ENCODE assay signal across 1 cellular context in the genomic region with DNA sequence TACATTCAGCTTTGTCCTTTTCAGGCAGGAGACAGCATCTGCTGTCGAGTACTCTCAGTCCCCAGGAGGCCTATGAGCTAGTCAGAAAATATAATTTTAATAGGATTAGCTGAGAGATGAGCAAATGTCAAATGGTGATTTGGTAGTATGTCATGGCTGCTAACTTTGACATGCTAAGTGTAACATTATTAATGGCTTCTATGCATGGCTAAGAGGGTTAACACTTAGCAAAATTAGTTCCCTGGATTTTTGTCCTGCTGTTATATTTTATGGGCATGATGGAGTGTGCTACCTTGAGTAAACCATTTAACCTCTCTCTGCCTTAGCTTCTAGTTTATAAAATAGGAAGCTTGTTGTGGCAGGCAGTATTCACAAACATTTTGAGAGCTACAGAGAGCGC.
TF ChIP-seq lines count a peak whose summit lies in the region.

No MANE protein-coding gene starts in this region.

TF ChIP-seq in GM23338, 12 proteins besides CTCF, POLR2A, EP300 and RAD21:
- no peak for TF ChIP-seq ZNF331 (CRISPR knock-in tag; IDR thresholded peaks at IDR 0.05; ENCODE audit: low read depth)
- no peak for TF ChIP-seq CREB1 (CRISPR knock-in tag; IDR thresholded peaks at IDR 0.05; ENCODE audit: low read depth)
- TF ChIP-seq POLR2AphosphoS5 (IDR thresholded peaks at IDR 0.05; ENCODE audit: low read depth) = no peak
- no peak for TF ChIP-seq ZNF114 (CRISPR knock-in tag; IDR thresholded peaks at IDR 0.05)
- TF ChIP-seq NANOG (IDR thresholded peaks at IDR 0.05; ENCODE audit: borderline replicate concordance) = no peak
- TF ChIP-seq EZH2phosphoT487 (IDR thresholded peaks at IDR 0.05; ENCODE audit: unreplicated experiment) = no peak
- TF ChIP-seq EZH2 (IDR thresholded peaks at IDR 0.05; ENCODE audit: low read depth, unreplicated experiment) = no peak
- TF ChIP-seq, protein P1, sequence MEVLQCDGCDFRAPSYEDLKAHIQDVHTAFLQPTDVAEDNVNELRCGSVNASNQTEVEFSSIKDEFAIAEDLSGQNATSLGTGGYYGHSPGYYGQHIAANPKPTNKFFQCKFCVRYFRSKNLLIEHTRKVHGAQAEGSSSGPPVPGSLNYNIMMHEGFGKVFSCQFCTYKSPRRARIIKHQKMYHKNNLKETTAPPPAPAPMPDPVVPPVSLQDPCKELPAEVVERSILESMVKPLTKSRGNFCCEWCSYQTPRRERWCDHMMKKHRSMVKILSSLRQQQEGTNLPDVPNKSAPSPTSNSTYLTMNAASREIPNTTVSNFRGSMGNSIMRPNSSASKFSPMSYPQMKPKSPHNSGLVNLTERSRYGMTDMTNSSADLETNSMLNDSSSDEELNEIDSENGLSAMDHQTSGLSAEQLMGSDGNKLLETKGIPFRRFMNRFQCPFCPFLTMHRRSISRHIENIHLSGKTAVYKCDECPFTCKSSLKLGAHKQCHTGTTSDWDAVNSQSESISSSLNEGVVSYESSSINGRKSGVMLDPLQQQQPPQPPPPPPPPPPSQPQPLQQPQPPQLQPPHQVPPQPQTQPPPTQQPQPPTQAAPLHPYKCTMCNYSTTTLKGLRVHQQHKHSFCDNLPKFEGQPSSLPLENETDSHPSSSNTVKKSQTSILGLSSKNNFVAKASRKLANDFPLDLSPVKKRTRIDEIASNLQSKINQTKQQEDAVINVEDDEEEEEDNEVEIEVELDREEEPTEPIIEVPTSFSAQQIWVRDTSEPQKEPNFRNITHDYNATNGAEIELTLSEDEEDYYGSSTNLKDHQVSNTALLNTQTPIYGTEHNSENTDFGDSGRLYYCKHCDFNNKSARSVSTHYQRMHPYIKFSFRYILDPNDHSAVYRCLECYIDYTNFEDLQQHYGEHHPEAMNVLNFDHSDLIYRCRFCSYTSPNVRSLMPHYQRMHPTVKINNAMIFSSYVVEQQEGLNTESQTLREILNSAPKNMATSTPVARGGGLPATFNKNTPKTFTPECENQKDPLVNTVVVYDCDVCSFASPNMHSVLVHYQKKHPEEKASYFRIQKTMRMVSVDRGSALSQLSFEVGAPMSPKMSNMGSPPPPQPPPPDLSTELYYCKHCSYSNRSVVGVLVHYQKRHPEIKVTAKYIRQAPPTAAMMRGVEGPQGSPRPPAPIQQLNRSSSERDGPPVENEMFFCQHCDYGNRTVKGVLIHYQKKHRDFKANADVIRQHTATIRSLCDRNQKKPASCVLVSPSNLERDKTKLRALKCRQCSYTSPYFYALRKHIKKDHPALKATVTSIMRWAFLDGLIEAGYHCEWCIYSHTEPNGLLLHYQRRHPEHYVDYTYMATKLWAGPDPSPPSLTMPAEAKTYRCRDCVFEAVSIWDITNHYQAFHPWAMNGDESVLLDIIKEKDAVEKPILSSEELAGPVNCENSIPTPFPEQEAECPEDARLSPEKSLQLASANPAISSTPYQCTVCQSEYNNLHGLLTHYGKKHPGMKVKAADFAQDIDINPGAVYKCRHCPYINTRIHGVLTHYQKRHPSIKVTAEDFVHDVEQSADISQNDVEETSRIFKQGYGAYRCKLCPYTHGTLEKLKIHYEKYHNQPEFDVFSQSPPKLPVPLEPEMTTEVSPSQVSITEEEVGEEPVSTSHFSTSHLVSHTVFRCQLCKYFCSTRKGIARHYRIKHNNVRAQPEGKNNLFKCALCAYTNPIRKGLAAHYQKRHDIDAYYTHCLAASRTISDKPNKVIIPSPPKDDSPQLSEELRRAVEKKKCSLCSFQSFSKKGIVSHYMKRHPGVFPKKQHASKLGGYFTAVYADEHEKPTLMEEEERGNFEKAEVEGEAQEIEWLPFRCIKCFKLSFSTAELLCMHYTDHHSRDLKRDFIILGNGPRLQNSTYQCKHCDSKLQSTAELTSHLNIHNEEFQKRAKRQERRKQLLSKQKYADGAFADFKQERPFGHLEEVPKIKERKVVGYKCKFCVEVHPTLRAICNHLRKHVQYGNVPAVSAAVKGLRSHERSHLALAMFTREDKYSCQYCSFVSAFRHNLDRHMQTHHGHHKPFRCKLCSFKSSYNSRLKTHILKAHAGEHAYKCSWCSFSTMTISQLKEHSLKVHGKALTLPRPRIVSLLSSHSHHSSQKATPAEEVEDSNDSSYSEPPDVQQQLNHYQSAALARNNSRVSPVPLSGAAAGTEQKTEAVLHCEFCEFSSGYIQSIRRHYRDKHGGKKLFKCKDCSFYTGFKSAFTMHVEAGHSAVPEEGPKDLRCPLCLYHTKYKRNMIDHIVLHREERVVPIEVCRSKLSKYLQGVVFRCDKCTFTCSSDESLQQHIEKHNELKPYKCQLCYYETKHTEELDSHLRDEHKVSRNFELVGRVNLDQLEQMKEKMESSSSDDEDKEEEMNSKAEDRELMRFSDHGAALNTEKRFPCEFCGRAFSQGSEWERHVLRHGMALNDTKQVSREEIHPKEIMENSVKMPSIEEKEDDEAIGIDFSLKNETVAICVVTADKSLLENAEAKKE (CRISPR knock-in tag; IDR thresholded peaks at IDR 0.05) = no peak
- TF ChIP-seq, protein P2, sequence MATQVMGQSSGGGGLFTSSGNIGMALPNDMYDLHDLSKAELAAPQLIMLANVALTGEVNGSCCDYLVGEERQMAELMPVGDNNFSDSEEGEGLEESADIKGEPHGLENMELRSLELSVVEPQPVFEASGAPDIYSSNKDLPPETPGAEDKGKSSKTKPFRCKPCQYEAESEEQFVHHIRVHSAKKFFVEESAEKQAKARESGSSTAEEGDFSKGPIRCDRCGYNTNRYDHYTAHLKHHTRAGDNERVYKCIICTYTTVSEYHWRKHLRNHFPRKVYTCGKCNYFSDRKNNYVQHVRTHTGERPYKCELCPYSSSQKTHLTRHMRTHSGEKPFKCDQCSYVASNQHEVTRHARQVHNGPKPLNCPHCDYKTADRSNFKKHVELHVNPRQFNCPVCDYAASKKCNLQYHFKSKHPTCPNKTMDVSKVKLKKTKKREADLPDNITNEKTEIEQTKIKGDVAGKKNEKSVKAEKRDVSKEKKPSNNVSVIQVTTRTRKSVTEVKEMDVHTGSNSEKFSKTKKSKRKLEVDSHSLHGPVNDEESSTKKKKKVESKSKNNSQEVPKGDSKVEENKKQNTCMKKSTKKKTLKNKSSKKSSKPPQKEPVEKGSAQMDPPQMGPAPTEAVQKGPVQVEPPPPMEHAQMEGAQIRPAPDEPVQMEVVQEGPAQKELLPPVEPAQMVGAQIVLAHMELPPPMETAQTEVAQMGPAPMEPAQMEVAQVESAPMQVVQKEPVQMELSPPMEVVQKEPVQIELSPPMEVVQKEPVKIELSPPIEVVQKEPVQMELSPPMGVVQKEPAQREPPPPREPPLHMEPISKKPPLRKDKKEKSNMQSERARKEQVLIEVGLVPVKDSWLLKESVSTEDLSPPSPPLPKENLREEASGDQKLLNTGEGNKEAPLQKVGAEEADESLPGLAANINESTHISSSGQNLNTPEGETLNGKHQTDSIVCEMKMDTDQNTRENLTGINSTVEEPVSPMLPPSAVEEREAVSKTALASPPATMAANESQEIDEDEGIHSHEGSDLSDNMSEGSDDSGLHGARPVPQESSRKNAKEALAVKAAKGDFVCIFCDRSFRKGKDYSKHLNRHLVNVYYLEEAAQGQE (IDR thresholded peaks at IDR 0.05; ENCODE audit: unreplicated experiment) = no peak
- TF ChIP-seq STAT1 (IDR thresholded peaks at IDR 0.05; ENCODE audit: unreplicated experiment) = no peak
